1 cellular context compared by ENCODE assay signal in genomic region chr11:12174145-12175143, GRCh38.
TF ChIP-seq lines count a peak whose summit lies in the region.

No MANE protein-coding gene starts in this region.

TF ChIP-seq in K562, 482 proteins besides CTCF, POLR2A, EP300 and RAD21 (continued from another document and continues in another):
- TF ChIP-seq TSHZ1 (CRISPR knock-in tag; IDR thresholded peaks at IDR 0.05) (no peak), ZBTB11 (CRISPR knock-in tag; IDR thresholded peaks at IDR 0.05) (no peak; a peak in 1 of 6 replicates), MAX (CRISPR knock-in tag; IDR thresholded peaks at IDR 0.05) (no peak), ZNF449 (CRISPR knock-in tag; IDR thresholded peaks at IDR 0.05) (no peak), NR0B1 (IDR thresholded peaks at IDR 0.05; ENCODE audit: partially characterized antibody) (no peak), BRD4 (IDR thresholded peaks at IDR 0.05) (no peak), PCBP1 (IDR thresholded peaks at IDR 0.05; ENCODE audit: low read depth, low read length, poor library complexity, severe bottlenecking) (no peak), ZNF699 (CRISPR knock-in tag; IDR thresholded peaks at IDR 0.05; ENCODE audit: insufficient replicate concordance) (no peak), FOXJ3 (CRISPR knock-in tag; IDR thresholded peaks at IDR 0.05) (no peak), DLX4 (CRISPR knock-in tag; IDR thresholded peaks at IDR 0.05) (no peak), SMAD2 (IDR thresholded peaks at IDR 0.05; ENCODE audit: low read depth, low read length) (no peak), ZNF316 (IDR thresholded peaks at IDR 0.05) (peak; percentile 99), ZNF121 (CRISPR knock-in tag; conservative IDR thresholded peaks at IDR 0.05) (peak; percentile 47), DPF2 (IDR thresholded peaks at IDR 0.05) (peak; percentile 62), JUNB (CRISPR knock-in tag; conservative IDR thresholded peaks at IDR 0.05) (0 out of 2 replicates have a peak, but pooled peaks have one; percentile 13), BRF2 (IDR thresholded peaks at IDR 0.05; ENCODE audit: borderline replicate concordance, insufficient read depth, insufficient read length) (no peak), CREB3 (tag; conservative IDR thresholded peaks at IDR 0.05; ENCODE audit: low read depth) (no peak), ZNF12 (CRISPR knock-in tag; IDR thresholded peaks at IDR 0.05) (no peak), KDM1A (IDR thresholded peaks at IDR 0.05) (no peak), ARID1B (IDR thresholded peaks at IDR 0.05) (peak; percentile 54; the same call in 1 of the 2 replicates), ZKSCAN1 (IDR thresholded peaks at IDR 0.05; ENCODE audit: low read depth, low read length) (no peak), MAFG (tag; conservative IDR thresholded peaks at IDR 0.05) (peak; percentile 96), ARID4B (CRISPR knock-in tag; IDR thresholded peaks at IDR 0.05) (no peak), ZNF444 (CRISPR knock-in tag; IDR thresholded peaks at IDR 0.05) (no peak), CSDE1 (IDR thresholded peaks at IDR 0.05) (no peak), NR3C1 (CRISPR knock-in tag; IDR thresholded peaks at IDR 0.05) (no peak), ZNF518B (CRISPR knock-in tag; IDR thresholded peaks at IDR 0.05) (no peak), TEAD1 (CRISPR knock-in tag; IDR thresholded peaks at IDR 0.05) (no peak), ELF4 (CRISPR knock-in tag; IDR thresholded peaks at IDR 0.05) (no peak), KLF10 (CRISPR knock-in tag; IDR thresholded peaks at IDR 0.05) (no peak), FOXJ2 (tag; IDR thresholded peaks at IDR 0.05) (no peak), TRIM24 (IDR thresholded peaks at IDR 0.05) (peak in 1 of 2 experiments; percentile 46; a peak in 1 of 4 replicates), ZNF584 (CRISPR knock-in tag; IDR thresholded peaks at IDR 0.05; ENCODE audit: low read depth) (no peak), MYC (IDR thresholded peaks at IDR 0.05; ENCODE audit: low read depth, low read length) (no peak), MYC (CRISPR knock-in tag; IDR thresholded peaks at IDR 0.05; ENCODE audit: borderline replicate concordance, low read depth) (no peak), NR2C2 (CRISPR knock-in tag; IDR thresholded peaks at IDR 0.05) (no peak), NR2C2 (tag; IDR thresholded peaks at IDR 0.05) (peak; percentile 17; the same call in 1 of the 2 replicates), JUN (IDR thresholded peaks at IDR 0.05; ENCODE audit: borderline replicate concordance, low read depth, low read length) (0 out of 2 replicates have a peak, but pooled peaks have one; percentile 10), JUN (CRISPR knock-in tag; IDR thresholded peaks at IDR 0.05; ENCODE audit: borderline replicate concordance) (no peak), TOE1 (IDR thresholded peaks at IDR 0.05; ENCODE audit: borderline replicate concordance) (no peak), TOE1 (CRISPR knock-in tag; IDR thresholded peaks at IDR 0.05; ENCODE audit: borderline replicate concordance, low read depth) (no peak), RFX1 (IDR thresholded peaks at IDR 0.05) (no peak), ZNF589 (CRISPR knock-in tag; IDR thresholded peaks at IDR 0.05; ENCODE audit: low read depth) (no peak), SMAD4 (CRISPR knock-in tag; conservative IDR thresholded peaks at IDR 0.05) (peak; percentile 43; the same call in 1 of the 2 replicates)
